8 cellular contexts compared by ENCODE assay signal in the genomic region with DNA sequence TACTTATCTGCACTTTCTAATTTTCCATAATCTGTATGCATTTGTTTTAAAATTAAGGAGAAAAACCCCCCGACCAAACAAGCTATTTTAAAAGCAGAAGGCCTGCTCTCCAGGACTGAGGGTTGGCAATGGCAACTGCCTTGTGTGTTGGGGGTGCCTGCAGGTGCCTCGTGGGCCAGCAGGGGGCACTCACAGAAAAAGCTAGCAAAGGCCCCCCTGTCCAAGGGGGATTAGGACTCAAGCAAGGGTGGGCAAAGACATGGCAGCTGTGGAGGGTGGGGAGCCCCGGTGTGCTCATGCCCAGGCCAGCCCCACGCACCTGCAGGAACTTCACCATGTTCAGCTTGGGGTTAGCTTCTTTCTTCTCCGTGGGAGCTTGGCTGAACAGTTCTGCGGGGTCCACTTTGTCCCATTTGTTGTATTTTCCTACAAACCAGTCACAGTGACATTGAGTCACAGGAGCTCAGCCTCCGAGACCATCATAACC. TPM values are rescaled to one million over a fixed set of nuclear protein-coding genes. Genes with fewer than 3 reads are reported as not detected.
DNase-seq lines count a peak whose midpoint lies in the region; TF ChIP-seq lines count a peak whose summit lies in the region.

No MANE protein-coding gene starts in this region.

- H3K9me3 Mint-ChIP-seq in mesothelial cell of epicardium = no peaks in the 10 kb centered on the region

- H3K27ac Mint-ChIP-seq in mesothelial cell of epicardium = no peak overlapping the region

- CTCF ChIA-PET in BJ (lab: Yijun Ruan, JAX) = interaction anchor here (0.5 to 2.4 kb wide), 12 partner anchors 8 to 1847 kb away, joined by 3 to 22 read pairs (median 4); partner anchors contain the start of genes PPM1F and TOP3B

- H3K36me3 Mint-ChIP-seq in mesothelial cell of epicardium = peaks cover 27% of the 10 kb centered on the region

- DNase-seq in BJ (ENCODE audit: low read depth) (no peak), HFF-Myc (ENCODE audit: extremely low read depth, low read depth) (no peak), choroid plexus epithelial cell (ENCODE audit: low read depth) (peak; percentile 49), mesothelial cell of epicardium (ENCODE audit: low spot score in 2 of 2, unreplicated experiment in 2 of 2) (peak in 1 of 2 experiments; percentile 68), transverse colon (peak; percentile 32), posterior vena cava (ENCODE audit: low spot score) (no peak), GF-D8 (lab: John Stamatoyannopoulos, UW) (no peak)
- peak; percentile 5 to 39 (median 21) for DNase-seq in activated CD4-positive, CD25-positive, alpha-beta regulatory T cell (lab: John Stamatoyannopoulos, UW)

- no peak overlapping the region for H3K4me3 ChIP-seq in BJ (ENCODE audit: low read depth, low read length)
- no peak overlapping the region for H3K4me3 ChIP-seq in HFF-Myc (replicated peaks; ENCODE audit: low read depth, low read length)
- no peak overlapping the region for H3K4me3 ChIP-seq in choroid plexus epithelial cell (ENCODE audit: low read depth, low read length)
- no peak overlapping the region for H3K4me3 ChIP-seq in transverse colon

- no peak for TF ChIP-seq POLR2A in transverse colon (IDR thresholded peaks at IDR 0.05)

- H3K4me1 Mint-ChIP-seq in mesothelial cell of epicardium = no peaks in the 10 kb centered on the region

- peaks cover 45% of the 10 kb centered on the region for H3K36me3 ChIP-seq in BJ (ENCODE audit: control insufficient read depth, insufficient read depth, low read length)
- peaks cover 0 to 39% (median 10%) of the 10 kb centered on the region in 4 donors for H3K36me3 ChIP-seq in transverse colon

- H3K27me3 Mint-ChIP-seq in mesothelial cell of epicardium (ENCODE audit: low read depth) = no peaks in the 10 kb centered on the region

- peak; percentile 91 for TF ChIP-seq CTCF in BJ (IDR thresholded peaks at IDR 0.05; ENCODE audit: insufficient read depth, low read depth, low read length)
- TF ChIP-seq CTCF in HFF-Myc (IDR thresholded peaks at IDR 0.05; ENCODE audit: low read depth, low read length, missing control alignments) = peak; percentile 89
- TF ChIP-seq CTCF in choroid plexus epithelial cell (conservative IDR thresholded peaks at IDR 0.05; ENCODE audit: low read depth, low read length) = peak; percentile 92
- TF ChIP-seq CTCF in mesothelial cell of epicardium (IDR thresholded peaks at IDR 0.05; ENCODE audit: unreplicated experiment) = peak; percentile 80
- peak; percentile 51 to 78 (median 71) for TF ChIP-seq CTCF in transverse colon (IDR thresholded peaks at IDR 0.05)

- H3K27ac ChIP-seq in transverse colon = no peak overlapping the region

- no peak overlapping the region for H3K4me3 Mint-ChIP-seq in mesothelial cell of epicardium

- H3K9me3 ChIP-seq in transverse colon = no peaks in the 10 kb centered on the region

- no peaks in the 10 kb centered on the region for H3K27me3 ChIP-seq in BJ (ENCODE audit: control insufficient read depth, insufficient read depth, low read length)
- no peaks in the 10 kb centered on the region for H3K27me3 ChIP-seq in transverse colon

- in situ Hi-C loops in transverse colon (cut with MboI; ENCODE audit: low pct_ligation_motif_present in 1 of 4, low pct_unique_long_range_greater_than_20kb in 1 of 4, low sequenced_read_pairs in 3 of 4) = no loop called here

- H3K4me1 ChIP-seq in transverse colon = no peaks in the 10 kb centered on the region

- POLR2A ChIA-PET in BJ (lab: Charles Lee) = no interaction called here

- 26 to 69% methylated on average over 2 to 7 of the region's 7 CpGs for WGBS in transverse colon (ENCODE audit: low coverage in 1 of 2), 2 donors

- no peak for TF ChIP-seq EP300 in transverse colon (IDR thresholded peaks at IDR 0.05; ENCODE audit: low read depth)

- intact Hi-C loops in transverse colon (cut with DNase I; ENCODE audit: low total_unique reads) = no loop called here
- intact Hi-C loops in posterior vena cava (cut with DNase I) = loop anchor here in 1 of 2 donors (5.0 kb wide), 1 partner anchor 1445 kb away; no protein-coding TSS in a partner anchor

RNA-seq across cellular contexts. Expression of gene TOP3B, which starts 10.3 kb away (rescaled TPM):
- 8.0 and 12.8 TPM in 2 replicates for polyA plus RNA-seq in BJ (2011; rRNA removed)
- 12.9 and 15.0 TPM in 2 replicates for polyA minus RNA-seq in BJ (2011; rRNA and poly(A)+ RNA removed)
- total RNA-seq in mesothelial cell of epicardium (59.8 to 63.3 TPM (median 60.8 TPM) in 3 replicates), transverse colon (10 to 100 TPM; 44.9 to 94.6 (median 65.4) TPM), posterior vena cava (10 to 100 TPM; 15.2 to 19.3 TPM)

RNA-seq across cellular contexts. Expression of gene PPM1F, which starts 19.7 kb away (rescaled TPM):
- 20.1 and 25.3 TPM in 2 replicates for polyA plus RNA-seq in BJ (2011; rRNA removed)
- polyA minus RNA-seq in BJ (2011; rRNA and poly(A)+ RNA removed) = 9.2 and 11.9 TPM in 2 replicates
- total RNA-seq in mesothelial cell of epicardium = 32.0 to 35.4 TPM (median 34.6 TPM) in 3 replicates
- total RNA-seq in transverse colon = 10 to 100 TPM; 11.2 to 18.7 (median 14.9) TPM
- 10 to 100 TPM; 39.4 to 55.8 TPM for total RNA-seq in posterior vena cava

Comparison
In these comparisons a context has a peak if more than half of its experiments do, and no peak if none do; other contexts are left out.
1. DNase-seq: peak in activated CD4-positive, CD25-positive, alpha-beta regulatory T cell (4 of 4), choroid plexus epithelial cell (single experiment) and transverse colon (single experiment); none in BJ (single experiment), HFF-Myc (single experiment), posterior vena cava (single experiment) and GF-D8 (single experiment).
2. Peak in every context shown above with its lines, with median percentiles within 50 percentile points of each other: CTCF ChIP-seq.